In genomic region chr14:30620178-30620577, GRCh38 we compare ENCODE assay signal across 8 cellular contexts. TPM values are rescaled to one million over a fixed set of nuclear protein-coding genes. Genes with fewer than 3 reads are reported as not detected.
A peak's percentile ranks its signal among the peaks of the same experiment; 100 is the strongest.
DNase-seq lines count a peak whose midpoint lies in the region; ATAC-seq and TF ChIP-seq lines count a peak whose summit lies in the region.

No MANE protein-coding gene starts in this region.

- peak overlapping the region in 7 of 8 donors; percentile 5 to 74 (median 55) for H3K4me3 Mint-ChIP-seq in CD4-positive, alpha-beta memory T cell

- ATAC-seq in GM21390 (IDR thresholded peaks at IDR 0.05; ENCODE audit: unreplicated experiment) (peak; percentile 50), lower lobe of right lung (no peak), HG03457 (IDR thresholded peaks at IDR 0.05; ENCODE audit: unreplicated experiment) (no peak)

- intact Hi-C loops in CD4-positive, alpha-beta memory T cell (cut with micrococcal nuclease): loop anchor here (5.0 to 10.0 kb wide), 2 partner anchors 942 to 1455 kb away; partner anchors contain the start of genes ARHGAP5 and NUBPL
- intact Hi-C loops in lower lobe of right lung (cut with DNase I): no loop called here

- H3K4me1 ChIP-seq in CD4-positive, alpha-beta memory T cell (ENCODE audit: insufficient read depth, low read length): peaks cover 34% of the 10 kb centered on the region
- H3K4me1 ChIP-seq in lower lobe of right lung: peaks cover 30% of the 10 kb centered on the region

- peaks cover 5% of the 10 kb centered on the region for H3K36me3 ChIP-seq in CD4-positive, alpha-beta memory T cell (ENCODE audit: insufficient read depth, low read length)
- peaks cover 9% of the 10 kb centered on the region for H3K36me3 ChIP-seq in lower lobe of right lung

- no peaks in the 10 kb centered on the region for H3K27me3 Mint-ChIP-seq in CD4-positive, alpha-beta memory T cell

- DNase-seq in CD4-positive, alpha-beta memory T cell: no peak
- DNase-seq in HS-5 (ENCODE audit: low read depth): peak; percentile 73
- peak; percentile 8 for DNase-seq in amniotic stem cell (lab: John Stamatoyannopoulos, UW)
- no peak for DNase-seq in NCI-H1105 (lab: John Stamatoyannopoulos, UW)
- no peak for DNase-seq in lower lobe of right lung
- no peak for DNase-seq in NCI-H82 (lab: John Stamatoyannopoulos, UW)

- CTCF ChIA-PET in CD4-positive, alpha-beta memory T cell (lab: Charles Lee; ENCODE audit: partially characterized antibody): no interaction called here

- H3K27me3 ChIP-seq in CD4-positive, alpha-beta memory T cell (ENCODE audit: insufficient read depth, low read length): no peaks in the 10 kb centered on the region
- no peaks in the 10 kb centered on the region for H3K27me3 ChIP-seq in lower lobe of right lung (ENCODE audit: low read depth)

- no peak overlapping the region for H3K27ac ChIP-seq in CD4-positive, alpha-beta memory T cell (ENCODE audit: low read depth, low read length)
- H3K27ac ChIP-seq in lower lobe of right lung: no peak overlapping the region

- peak overlapping the region in 5 of 7 donors; percentile 29 to 97 (median 52) for H3K27ac Mint-ChIP-seq in CD4-positive, alpha-beta memory T cell

- no peaks in the 10 kb centered on the region for H3K9me3 Mint-ChIP-seq in CD4-positive, alpha-beta memory T cell

- POLR2A ChIA-PET in CD4-positive, alpha-beta memory T cell (lab: Charles Lee; ENCODE audit: partially characterized antibody): no interaction called here

- no peak for TF ChIP-seq CTCF in lower lobe of right lung (IDR thresholded peaks at IDR 0.05)

- peaks cover 5 to 22% of the 10 kb centered on the region in 2 donors for H3K36me3 Mint-ChIP-seq in CD4-positive, alpha-beta memory T cell

- no peak overlapping the region for H3K4me3 ChIP-seq in CD4-positive, alpha-beta memory T cell (ENCODE audit: low read length in 2 of 2)
- no peak overlapping the region for H3K4me3 ChIP-seq in lower lobe of right lung

- peaks cover 19 to 41% (median 30%) of the 10 kb centered on the region in 4 donors for H3K4me1 Mint-ChIP-seq in CD4-positive, alpha-beta memory T cell

- no peaks in the 10 kb centered on the region for H3K9me3 ChIP-seq in CD4-positive, alpha-beta memory T cell (ENCODE audit: control insufficient read depth in 1 of 2, low read length in 2 of 2)
- H3K9me3 ChIP-seq in lower lobe of right lung: no peaks in the 10 kb centered on the region

RNA-seq across cellular contexts. Expression of gene SCFD1, which starts 1.9 kb away (rescaled TPM):
- 10 to 100 TPM; 58.1 to 72.6 TPM for total RNA-seq in CD4-positive, alpha-beta memory T cell
- 10 to 100 TPM; 73.8 to 78.9 TPM for polyA plus RNA-seq in CD4-positive, alpha-beta memory T cell
- 73.8 TPM for total RNA-seq in lower lobe of right lung

Comparison
In these comparisons a context has a peak if more than half of its experiments do, and no peak if none do; other contexts are left out.
1. DNase-seq: peak in HS-5 (single experiment) and amniotic stem cell (single experiment); none in CD4-positive, alpha-beta memory T cell (0 of 5), NCI-H1105 (single experiment), lower lobe of right lung (single experiment) and NCI-H82 (single experiment).